In the genomic region with DNA sequence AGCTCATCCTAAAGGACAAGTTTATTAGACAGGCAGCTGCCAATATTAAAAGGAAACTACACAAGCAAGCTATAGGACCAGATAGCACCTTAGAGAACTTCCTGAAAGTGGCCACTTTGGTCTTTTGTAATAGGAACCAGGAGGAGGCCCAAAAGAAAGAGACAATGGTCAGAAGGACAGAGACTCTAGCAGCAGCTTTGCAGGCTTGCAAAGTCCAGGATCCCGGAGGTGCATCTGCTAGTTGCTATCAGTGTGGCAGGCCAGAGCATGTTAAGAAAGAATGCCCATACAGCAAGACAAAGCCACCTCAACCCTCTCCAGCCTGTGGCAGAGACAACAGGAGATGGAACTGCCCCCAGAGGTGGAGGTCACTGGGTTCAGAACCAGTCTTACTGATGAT, we compare ENCODE assay signal across 18 cellular contexts. TPM values are rescaled to one million over a fixed set of nuclear protein-coding genes. Genes with fewer than 3 reads are reported as not detected.
"Had no signal": no experiment of that assay in that cellular context is flagged by ENCODE, and none has a peak within 500 bp of the region (broad histone marks: within the 10 kb centered on the region; RNA-seq: fewer than 3 reads in every experiment).

No MANE protein-coding gene starts in this region.

- H3K9me3 ChIP-seq: left lung, sigmoid colon, stomach, testis, upper lobe of right lung had no signal

- H3K27ac ChIP-seq: dorsolateral prefrontal cortex, left lung, sigmoid colon, stomach, testis, upper lobe of right lung had no signal

- DNase-seq: activated T-cell treated with anti-CD3 and anti-CD28 coated beads, Interleukin-2, amount 50 U/mL, for 24 hours; dorsolateral prefrontal cortex; left lung; sigmoid colon; stomach; T1000; testis; upper lobe of right lung had no signal

- H3K4me1 ChIP-seq: testis, upper lobe of right lung had no signal

- ATAC-seq: activated CD4-positive, alpha-beta T cell treated with anti-CD3 and anti-CD28 coated beads for 36 hours; activated CD8-positive, alpha-beta memory T cell treated with anti-CD3 and anti-CD28 coated beads, Interleukin-2, amount 10 ng/mL, durations not matched to agents 7 days and 5 days; activated naive CD4-positive, alpha-beta T cell treated with anti-CD3 and anti-CD28 coated beads, Interleukin-2, amount 50 U/mL, for 72 hours; esophagus mucosa; left lung; T-cell; upper lobe of right lung had no signal

- H3K4me3 Mint-ChIP-seq: activated CD4-positive, alpha-beta memory T cell treated with anti-CD3 and anti-CD28 coated beads for 36 hours; activated CD4-positive, alpha-beta T cell treated with anti-CD3 and anti-CD28 coated beads for 36 hours; activated CD8-positive, alpha-beta memory T cell treated with anti-CD3 and anti-CD28 coated beads, Interleukin-2, amount 10 ng/mL, durations not matched to agents 7 days and 5 days; activated T-cell treated with anti-CD3 and anti-CD28 coated beads, Interleukin-2, amount 50 U/mL, for 24 hours; nephron had no signal

- H3K27ac Mint-ChIP-seq: activated CD4-positive, alpha-beta memory T cell treated with anti-CD3 and anti-CD28 coated beads for 36 hours; activated CD4-positive, alpha-beta T cell treated with anti-CD3 and anti-CD28 coated beads for 36 hours; activated CD8-positive, alpha-beta memory T cell treated with anti-CD3 and anti-CD28 coated beads, Interleukin-2, amount 10 ng/mL, durations not matched to agents 7 days and 5 days; nephron had no signal

- H3K9me3 Mint-ChIP-seq: activated CD4-positive, alpha-beta memory T cell treated with anti-CD3 and anti-CD28 coated beads for 36 hours; activated naive CD4-positive, alpha-beta T cell treated with anti-CD3 and anti-CD28 coated beads, Interleukin-2, amount 50 U/mL, for 72 hours; activated T-cell treated with anti-CD3 and anti-CD28 coated beads, Interleukin-2, amount 50 U/mL, for 24 hours; nephron; T-cell had no signal

- H3K27me3 ChIP-seq: testis, upper lobe of right lung had no signal

- H3K36me3 ChIP-seq: left lung, sigmoid colon, stomach, upper lobe of right lung had no signal

- H3K27me3 Mint-ChIP-seq: activated CD4-positive, alpha-beta memory T cell treated with anti-CD3 and anti-CD28 coated beads for 36 hours had no signal

- H3K36me3 Mint-ChIP-seq: activated CD8-positive, alpha-beta memory T cell treated with anti-CD3 and anti-CD28 coated beads, Interleukin-2, amount 10 ng/mL, durations not matched to agents 7 days and 5 days; activated naive CD4-positive, alpha-beta T cell treated with anti-CD3 and anti-CD28 coated beads, Interleukin-2, amount 50 U/mL, for 72 hours; T-cell had no signal

- H3K4me3 ChIP-seq: dorsolateral prefrontal cortex, left lung, sigmoid colon, stomach, testis, upper lobe of right lung had no signal

RNA-seq across cellular contexts. Expression of a gene that starts 23.4 kb away (rescaled TPM):
- total RNA-seq: activated CD4-positive, alpha-beta memory T cell treated with anti-CD3 and anti-CD28 coated beads for 36 hours; activated CD4-positive, alpha-beta T cell treated with anti-CD3 and anti-CD28 coated beads for 36 hours; activated CD8-positive, alpha-beta memory T cell treated with anti-CD3 and anti-CD28 coated beads, Interleukin-2, amount 10 ng/mL, durations not matched to agents 7 days and 5 days; activated naive CD4-positive, alpha-beta T cell treated with anti-CD3 and anti-CD28 coated beads, Interleukin-2, amount 50 U/mL, for 72 hours; cardiac septum; dorsolateral prefrontal cortex; esophagus mucosa; left lung; osteocyte; pulmonary artery endothelial cell; sigmoid colon; T-cell; upper lobe of right lung had no signal

RNA-seq across cellular contexts. Expression of a gene that starts 53.3 kb away (rescaled TPM):
- total RNA-seq: activated CD4-positive, alpha-beta memory T cell treated with anti-CD3 and anti-CD28 coated beads for 36 hours; activated CD4-positive, alpha-beta T cell treated with anti-CD3 and anti-CD28 coated beads for 36 hours; activated CD8-positive, alpha-beta memory T cell treated with anti-CD3 and anti-CD28 coated beads, Interleukin-2, amount 10 ng/mL, durations not matched to agents 7 days and 5 days; activated naive CD4-positive, alpha-beta T cell treated with anti-CD3 and anti-CD28 coated beads, Interleukin-2, amount 50 U/mL, for 72 hours; dorsolateral prefrontal cortex; esophagus mucosa; osteocyte; sigmoid colon; stomach; T-cell; testis had no signal
